8 cellular contexts compared by ENCODE assay signal in the genomic region with DNA sequence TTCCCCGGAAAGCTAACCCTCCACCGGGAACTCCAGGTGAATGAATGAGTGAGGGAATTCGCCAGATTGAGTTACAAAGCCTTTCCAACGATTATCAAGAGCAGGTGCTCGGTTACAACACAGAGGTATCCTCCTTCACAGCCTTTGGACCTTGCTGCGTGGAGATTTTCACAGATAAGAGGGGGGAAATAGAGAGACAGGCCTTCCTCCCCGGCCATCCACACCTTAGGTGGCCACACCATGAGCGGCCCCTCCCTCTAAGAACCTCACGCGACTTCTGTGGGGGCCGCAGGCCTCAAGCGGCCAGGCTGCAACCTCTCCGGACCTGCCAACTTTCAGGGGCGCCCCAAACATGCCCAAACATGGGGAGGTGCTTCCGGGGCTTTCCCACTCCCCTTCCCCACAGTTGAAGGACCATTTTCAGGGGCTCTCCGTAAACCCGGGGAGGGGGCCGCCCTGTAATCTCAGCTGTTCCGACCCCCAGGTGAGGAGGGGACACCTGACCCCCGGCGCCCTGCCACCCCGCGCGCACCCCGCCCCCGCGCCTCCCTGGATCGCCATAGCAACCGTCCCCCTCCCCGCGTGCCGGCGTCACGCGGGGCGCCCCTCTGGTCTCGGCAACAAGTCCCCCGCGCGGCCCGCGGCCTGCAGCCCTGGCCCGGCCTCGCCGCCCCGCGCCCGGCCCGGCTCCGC. TPM values are rescaled to one million over a fixed set of nuclear protein-coding genes. Genes with fewer than 3 reads are reported as not detected.
A peak's percentile ranks its signal among the peaks of the same experiment; 100 is the strongest.
DNase-seq lines count a peak whose midpoint lies in the region; ATAC-seq and TF ChIP-seq lines count a peak whose summit lies in the region.

No MANE protein-coding gene starts in this region.

- TF ChIP-seq CTCF in C4-2B (conservative IDR thresholded peaks at IDR 0.05) (no peak), WI38 (IDR thresholded peaks at IDR 0.05; ENCODE audit: low read depth, low read length) (no peak), epithelial cell of esophagus (IDR thresholded peaks at IDR 0.05; ENCODE audit: insufficient read depth, low read depth, low read length, missing control alignments) (no peak), neural cell (IDR thresholded peaks at IDR 0.05; ENCODE audit: poor library complexity, severe bottlenecking) (no peak)

- no peaks in the 10 kb centered on the region for H3F3A ChIP-seq in neural cell (ENCODE audit: insufficient read depth, low read length, poor library complexity, severe bottlenecking)

- H3K9me3 ChIP-seq in neural cell (ENCODE audit: low read length): no peaks in the 10 kb centered on the region

- peak overlapping the region; percentile 87 for H3K4me2 ChIP-seq in neural cell (ENCODE audit: low read length)

- peaks cover 41% of the 10 kb centered on the region for H3K79me2 ChIP-seq in neural cell (replicated peaks; ENCODE audit: insufficient read depth, low read length)

- TF ChIP-seq EP300 in neural cell (conservative IDR thresholded peaks at IDR 0.05; ENCODE audit: poor library complexity, severe bottlenecking): no peak

- peak overlapping the region; percentile 69 for H3K9ac ChIP-seq in neural cell (ENCODE audit: low read length)

- H3K4me3 ChIP-seq in WI38 (ENCODE audit: low read depth, low read length) (peak overlapping the region; percentile 73), epithelial cell of esophagus (ENCODE audit: low read length) (peak overlapping the region; percentile 66), neural cell (ENCODE audit: low read length) (peak overlapping the region; percentile 87)

- TF ChIP-seq RAD21 in neural cell (conservative IDR thresholded peaks at IDR 0.05): no peak

- peak overlapping the region; percentile 82 for H3K27ac ChIP-seq in C4-2B
- H3K27ac ChIP-seq in neural cell (ENCODE audit: low read length): no peak overlapping the region

- H3K27me3 ChIP-seq in neural cell (ENCODE audit: insufficient read depth, low read depth, low read length): no peaks in the 10 kb centered on the region

- no peak for DNase-seq in epithelial cell of esophagus (ENCODE audit: low read depth)
- DNase-seq in NCI-H446 treated with DMSO at 0.1 percent for 48 hours (lab: John Stamatoyannopoulos, UW): no peak
- no peak for DNase-seq in DMS153 (lab: John Stamatoyannopoulos, UW)

- H2AFZ ChIP-seq in neural cell (ENCODE audit: low read depth, low read length): peak overlapping the region; percentile 58

- peak; percentile 17 for ATAC-seq in GM19043 (IDR thresholded peaks at IDR 0.05; ENCODE audit: low read depth, unreplicated experiment)
- peak; percentile 42 for ATAC-seq in HG03354 (IDR thresholded peaks at IDR 0.05; ENCODE audit: poor library complexity, severe bottlenecking, unreplicated experiment)

- H3K9me2 ChIP-seq in neural cell (ENCODE audit: insufficient read depth, low read length): no peaks in the 10 kb centered on the region

- H3K36me3 ChIP-seq in neural cell (ENCODE audit: insufficient read depth, low read length): no peaks in the 10 kb centered on the region

- no peaks in the 10 kb centered on the region for H4K20me1 ChIP-seq in neural cell (ENCODE audit: insufficient read depth)

TF ChIP-seq in neural cell, 6 proteins besides CTCF, POLR2A, EP300 and RAD21:
- TF ChIP-seq, protein P1, sequence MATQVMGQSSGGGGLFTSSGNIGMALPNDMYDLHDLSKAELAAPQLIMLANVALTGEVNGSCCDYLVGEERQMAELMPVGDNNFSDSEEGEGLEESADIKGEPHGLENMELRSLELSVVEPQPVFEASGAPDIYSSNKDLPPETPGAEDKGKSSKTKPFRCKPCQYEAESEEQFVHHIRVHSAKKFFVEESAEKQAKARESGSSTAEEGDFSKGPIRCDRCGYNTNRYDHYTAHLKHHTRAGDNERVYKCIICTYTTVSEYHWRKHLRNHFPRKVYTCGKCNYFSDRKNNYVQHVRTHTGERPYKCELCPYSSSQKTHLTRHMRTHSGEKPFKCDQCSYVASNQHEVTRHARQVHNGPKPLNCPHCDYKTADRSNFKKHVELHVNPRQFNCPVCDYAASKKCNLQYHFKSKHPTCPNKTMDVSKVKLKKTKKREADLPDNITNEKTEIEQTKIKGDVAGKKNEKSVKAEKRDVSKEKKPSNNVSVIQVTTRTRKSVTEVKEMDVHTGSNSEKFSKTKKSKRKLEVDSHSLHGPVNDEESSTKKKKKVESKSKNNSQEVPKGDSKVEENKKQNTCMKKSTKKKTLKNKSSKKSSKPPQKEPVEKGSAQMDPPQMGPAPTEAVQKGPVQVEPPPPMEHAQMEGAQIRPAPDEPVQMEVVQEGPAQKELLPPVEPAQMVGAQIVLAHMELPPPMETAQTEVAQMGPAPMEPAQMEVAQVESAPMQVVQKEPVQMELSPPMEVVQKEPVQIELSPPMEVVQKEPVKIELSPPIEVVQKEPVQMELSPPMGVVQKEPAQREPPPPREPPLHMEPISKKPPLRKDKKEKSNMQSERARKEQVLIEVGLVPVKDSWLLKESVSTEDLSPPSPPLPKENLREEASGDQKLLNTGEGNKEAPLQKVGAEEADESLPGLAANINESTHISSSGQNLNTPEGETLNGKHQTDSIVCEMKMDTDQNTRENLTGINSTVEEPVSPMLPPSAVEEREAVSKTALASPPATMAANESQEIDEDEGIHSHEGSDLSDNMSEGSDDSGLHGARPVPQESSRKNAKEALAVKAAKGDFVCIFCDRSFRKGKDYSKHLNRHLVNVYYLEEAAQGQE (IDR thresholded peaks at IDR 0.05; ENCODE audit: borderline replicate concordance): no peak

RNA-seq across cellular contexts. Expression of a gene that starts 0.6 kb away (rescaled TPM):
- 2.3 and 3.3 TPM in 2 replicates for polyA plus RNA-seq in neural cell
- 21.2 and 21.9 TPM in 2 replicates for polyA minus RNA-seq in neural cell
